8 cellular contexts compared by ENCODE assay signal in the genomic region with DNA sequence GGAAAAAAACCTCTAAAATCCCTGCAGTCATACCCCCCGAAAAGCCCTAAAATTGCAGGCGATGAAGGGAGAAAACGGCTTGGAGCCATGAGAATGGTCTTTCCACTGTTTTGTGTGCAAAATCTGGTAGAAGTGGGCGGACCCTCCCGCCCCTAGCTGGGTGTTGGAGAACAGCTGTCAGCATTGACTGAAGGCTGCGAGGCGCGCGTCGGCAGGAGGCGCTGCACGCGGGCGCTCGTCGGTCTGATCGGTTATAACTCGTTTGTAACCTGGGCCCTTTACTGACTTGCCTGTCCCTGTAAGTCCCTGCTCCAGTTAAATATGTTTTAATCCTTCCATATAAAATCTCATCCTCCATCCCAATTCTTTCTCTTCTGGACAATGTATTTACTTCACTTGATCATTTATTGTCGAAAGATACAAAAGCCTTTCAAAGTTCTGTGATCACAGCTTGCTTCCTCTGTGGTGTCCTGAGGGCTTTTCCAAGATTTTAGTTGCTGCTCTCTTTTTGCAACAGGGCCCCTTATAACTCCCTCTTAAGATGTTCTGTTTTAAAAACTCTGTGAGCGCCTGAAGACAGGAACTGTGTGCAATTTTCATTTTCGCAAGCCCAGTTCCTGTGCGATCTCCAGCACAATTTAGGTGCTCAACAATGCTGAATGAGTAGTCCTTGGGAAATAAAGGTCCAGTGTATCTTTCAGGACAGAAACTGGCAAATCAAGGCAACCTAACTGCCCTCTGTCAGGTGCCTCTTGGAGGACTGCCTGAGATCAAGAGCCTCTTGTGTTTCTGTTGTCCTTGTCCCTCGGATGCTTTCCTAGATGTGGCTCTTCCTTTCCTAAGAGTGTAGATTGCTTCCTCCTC. TPM values are rescaled to one million over a fixed set of nuclear protein-coding genes. Genes with fewer than 3 reads are reported as not detected.
DNase-seq lines count a peak whose midpoint lies in the region; ATAC-seq and FAIRE-seq lines count a peak whose summit lies in the region.

No MANE protein-coding gene starts in this region.

- peaks cover 3% of the 10 kb centered on the region for H3K4me1 ChIP-seq in right cardiac atrium (ENCODE audit: control insufficient read depth, insufficient read depth, low read length)

- intact Hi-C loops in right cardiac atrium (cut with DNase I), result loop anchor here in 3 of 4 donors (5.0 kb wide), 2 partner anchors 64 to 119 kb away; partner anchors contain the start of gene GALM (in 1 of the 3)

- peak overlapping the region; percentile 84 for H3K27ac ChIP-seq in right cardiac atrium (ENCODE audit: low read length)

- peak overlapping the region; percentile 92 for H3K4me3 ChIP-seq in right cardiac atrium (ENCODE audit: low read length)

- FAIRE-seq in urothelium cell line (lab: Jason Lieb, UNC), result no peak

- WGBS in right cardiac atrium, result 14% methylated on average over 23 of the region's 23 CpGs

- no peaks in the 10 kb centered on the region for H3K27me3 ChIP-seq in right cardiac atrium (ENCODE audit: control insufficient read depth, insufficient read depth)

- peak; percentile 44 for ATAC-seq in HG02610 (IDR thresholded peaks at IDR 0.05; ENCODE audit: unreplicated experiment)
- ATAC-seq in right cardiac atrium, result peak; percentile 83 to 86

- H3K9me3 ChIP-seq in right cardiac atrium (ENCODE audit: control insufficient read depth, low read length), result no peaks in the 10 kb centered on the region

- DNase-seq in EL, result peak; percentile 76
- DNase-seq in NCI-H146 (lab: John Stamatoyannopoulos, UW), result peak; percentile 83
- peak; percentile 63 to 92 (median 79) for DNase-seq in T-helper 1 cell
- DNase-seq in amniotic epithelial cell (ENCODE audit: low read depth), result peak; percentile 75
- peak; percentile 83 to 94 (median 92) for DNase-seq in right cardiac atrium
- peak; percentile 53 for DNase-seq in pulmonary artery endothelial cell (ENCODE audit: low read depth, low spot score)
- peak; percentile 84 for DNase-seq in urothelium cell line (ENCODE audit: low spot score)

RNA-seq across cellular contexts. Expression of gene HNRNPLL, which starts 0.9 kb away (rescaled TPM):
- total RNA-seq in right cardiac atrium (10 to 100 TPM; 33.3 to 38.7 (median 34.9) TPM), pulmonary artery endothelial cell (36.7 and 50.0 TPM in 2 replicates)
- polyA plus RNA-seq in right cardiac atrium, result 11.3 TPM

Comparison
In these comparisons a context has a peak if more than half of its experiments do, and no peak if none do; other contexts are left out.
1. Peak in every context shown above with its lines: DNase-seq, ATAC-seq, H3K4me3 ChIP-seq and H3K27ac ChIP-seq.